ENCODE assay signal across 9 cellular contexts in genomic region chr10:96719205-96719604, GRCh38. TPM values are rescaled to one million over a fixed set of nuclear protein-coding genes. Genes with fewer than 3 reads are reported as not detected.
A peak's percentile ranks its signal among the peaks of the same experiment; 100 is the strongest.
DNase-seq lines count a peak whose midpoint lies in the region; ATAC-seq and TF ChIP-seq lines count a peak whose summit lies in the region.
"Had no signal": no experiment of that assay in that cellular context is flagged by ENCODE, and none has a peak within 500 bp of the region (broad histone marks: within the 10 kb centered on the region; RNA-seq: fewer than 3 reads in every experiment).

No MANE protein-coding gene starts in this region.

- in situ Hi-C loops in mammary epithelial cell (cut with MboI; ENCODE audit: low sequenced_read_pairs in 2 of 2) = no loop called here

- H3K4me3 ChIP-seq in mammary epithelial cell (replicated peaks in 1 of 3; ENCODE audit: insufficient read depth in 1 of 3, low read depth in 2 of 3, low read length in 3 of 3) (no peak overlapping the region), OCI-LY1 (ENCODE audit: low read depth, low read length, poor library complexity, severe bottlenecking) (peak overlapping the region; percentile 64), iPS-11a (ENCODE audit: low read depth, low read length) (peak overlapping the region; percentile 64), tibial artery (peak overlapping the region; percentile 44 to 58)

- no peaks in the 10 kb centered on the region for H3K4me1 Mint-ChIP-seq in MCF 10A (ENCODE audit: insufficient read depth, unreplicated experiment)

- no peaks in the 10 kb centered on the region for H3F3A ChIP-seq in OCI-LY1 (ENCODE audit: insufficient read depth, low read length)

- DNase-seq in MCF 10A (ENCODE audit: unreplicated experiment) (no peak), mammary epithelial cell (no peak), tibial artery (no peak), HK-2 (ENCODE audit: unreplicated experiment) (no peak), NCI-H1436 treated with DMSO at 0.1 percent for 48 hours (lab: John Stamatoyannopoulos, UW) (no peak)

- H3K9me3 ChIP-seq in mammary epithelial cell (replicated peaks; ENCODE audit: insufficient read depth, low read length) = no peaks in the 10 kb centered on the region
- no peaks in the 10 kb centered on the region for H3K9me3 ChIP-seq in OCI-LY1 (ENCODE audit: low read length)
- no peaks in the 10 kb centered on the region for H3K9me3 ChIP-seq in tibial artery
- H3K9me3 ChIP-seq: uterus had no signal

- CTCF ChIA-PET in MCF 10A (lab: Yijun Ruan, JAX) (interaction anchor here (0.6 kb wide), 1 partner anchor 11 kb away, joined by 4 read pairs; no protein-coding TSS in a partner anchor), mammary epithelial cell (lab: Charles Lee; ENCODE audit: low non-redundant PET) (no interaction called here)

- H3K36me3 ChIP-seq in mammary epithelial cell (ENCODE audit: insufficient read depth, low read length) (no peaks in the 10 kb centered on the region), OCI-LY1 (ENCODE audit: insufficient read depth, low read length) (no peaks in the 10 kb centered on the region), tibial artery (no peaks in the 10 kb centered on the region)
- H3K36me3 ChIP-seq: uterus had no signal

- BruUV-seq in MCF 10A (replicated peaks; lab: Mats Ljungman, UMichigan) (no TSS peak), mammary epithelial cell (replicated peaks; lab: Mats Ljungman, UMichigan) (no TSS peak)

- TF ChIP-seq CTCF in MCF 10A (IDR thresholded peaks at IDR 0.05; ENCODE audit: unreplicated experiment) = no peak
- TF ChIP-seq CTCF in mammary epithelial cell (conservative IDR thresholded peaks at IDR 0.05 in 1 of 2, IDR thresholded peaks at IDR 0.05 in 1 of 2; ENCODE audit: extremely low read depth in 1 of 2, insufficient read depth in 1 of 2, low read depth in 1 of 2, low read length in 2 of 2) = no peak
- TF ChIP-seq CTCF in OCI-LY1 (IDR thresholded peaks at IDR 0.05; ENCODE audit: low read length) = peak; percentile 22; the same call in 1 of the 2 replicates
- TF ChIP-seq CTCF in tibial artery (IDR thresholded peaks at IDR 0.05) = no peak

- WGBS in mammary epithelial cell (ENCODE audit: low coverage, missing lambda C conversion rate) = 92% methylated on average over 1 of the region's 1 CpG

- intact Hi-C loops in MCF 10A (cut with micrococcal nuclease) = no loop called here
- intact Hi-C loops in mammary epithelial cell (cut with micrococcal nuclease) = no loop called here
- intact Hi-C loops in tibial artery (cut with DNase I; ENCODE audit: low total_unique reads) = no loop called here

- H3K79me2 ChIP-seq in mammary epithelial cell (ENCODE audit: insufficient read depth, low read length) (no peaks in the 10 kb centered on the region), OCI-LY1 (ENCODE audit: insufficient read depth, low read length) (peaks cover 10% of the 10 kb centered on the region; the same call in 1 of the 2 replicates)

- no peak overlapping the region for H3K4me2 ChIP-seq in mammary epithelial cell (ENCODE audit: insufficient read depth, low read depth, low read length)
- H3K4me2 ChIP-seq in OCI-LY1 (ENCODE audit: low read length) = peak overlapping the region; percentile 99

- H3K9ac ChIP-seq in mammary epithelial cell (ENCODE audit: insufficient read depth, low read length) (no peak overlapping the region), OCI-LY1 (ENCODE audit: low read length) (peak overlapping the region; percentile 73)

- no peaks in the 10 kb centered on the region for H3K36me3 Mint-ChIP-seq in MCF 10A (ENCODE audit: insufficient read depth, unreplicated experiment)

- H3K27me3 Mint-ChIP-seq in MCF 10A (ENCODE audit: insufficient read depth, unreplicated experiment) = no peaks in the 10 kb centered on the region

- H3K27ac ChIP-seq in mammary epithelial cell (ENCODE audit: insufficient read depth, low read depth, low read length) (no peak overlapping the region), OCI-LY1 (ENCODE audit: low read depth, low read length, poor library complexity, severe bottlenecking) (peak overlapping the region; percentile 82), tibial artery (no peak overlapping the region)
- H3K27ac ChIP-seq: uterus had no signal

- H3K4me3 Mint-ChIP-seq in MCF 10A (ENCODE audit: unreplicated experiment) = peak overlapping the region; percentile 73

- H3K4me1 ChIP-seq in mammary epithelial cell (ENCODE audit: insufficient read depth, low read length) = peaks cover 7% of the 10 kb centered on the region
- H3K4me1 ChIP-seq in OCI-LY1 (ENCODE audit: insufficient read depth, low read length, severe bottlenecking) = peaks cover 56% of the 10 kb centered on the region
- peaks cover 0 to 16% (median 11%) of the 10 kb centered on the region in 4 donors for H3K4me1 ChIP-seq in tibial artery

- dilution Hi-C loops in mammary epithelial cell (cut with HindIII; ENCODE audit: low sequenced_read_pairs) = no loop called here

- ATAC-seq in GM21786 (IDR thresholded peaks at IDR 0.05; ENCODE audit: unreplicated experiment) = no peak

- H3K9me2 ChIP-seq in OCI-LY1 (ENCODE audit: low read depth, low read length) = no peaks in the 10 kb centered on the region

- H4K20me1 ChIP-seq in mammary epithelial cell (ENCODE audit: insufficient read depth, low read length) (no peaks in the 10 kb centered on the region), OCI-LY1 (ENCODE audit: insufficient read depth, low read length) (no peaks in the 10 kb centered on the region)

- H3K27ac Mint-ChIP-seq in MCF 10A (ENCODE audit: low read depth, unreplicated experiment) = no peak overlapping the region

- H2AFZ ChIP-seq in mammary epithelial cell (ENCODE audit: low read depth, low read length) (no peak overlapping the region), OCI-LY1 (ENCODE audit: low read length) (no peak overlapping the region)

- H3K27me3 ChIP-seq in mammary epithelial cell (ENCODE audit: insufficient read depth, low read length) (peaks cover 7% of the 10 kb centered on the region), OCI-LY1 (ENCODE audit: insufficient read depth, low read length) (no peaks in the 10 kb centered on the region), tibial artery (peaks cover 0 to 41% of the 10 kb centered on the region in 2 donors)
- H3K27me3 ChIP-seq: uterus had no signal

- H3K9me3 Mint-ChIP-seq in MCF 10A (ENCODE audit: unreplicated experiment) = no peaks in the 10 kb centered on the region

- POLR2A ChIA-PET in MCF 10A (lab: Yijun Ruan, JAX) = no interaction called here

RNA-seq across cellular contexts. Expression of gene PIK3AP1, which starts 1.1 kb away (rescaled TPM):
- not detected in 2 replicates for total RNA-seq in MCF 10A (2022)
- under 1 TPM in 1 of 2 donors, not detected in 1; 0.50 TPM for total RNA-seq in mammary epithelial cell
- not detected for polyA plus RNA-seq in mammary epithelial cell
- polyA minus RNA-seq in mammary epithelial cell = not detected

Comparison
In these comparisons a context has a peak if more than half of its experiments do, and no peak if none do; other contexts are left out.
1. H3K4me3 ChIP-seq: peak in OCI-LY1 (single experiment), iPS-11a (single experiment) and tibial artery (2 of 2); none in mammary epithelial cell (0 of 3).